Comparison of ENCODE assay signal across 8 cellular contexts in genomic region chr11:29448246-29448877, GRCh38.
A peak's percentile ranks its signal among the peaks of the same experiment; 100 is the strongest.
DNase-seq lines count a peak whose midpoint lies in the region; ATAC-seq, FAIRE-seq and TF ChIP-seq lines count a peak whose summit lies in the region.

No MANE protein-coding gene starts in this region.

- H2AFZ ChIP-seq in neural cell (ENCODE audit: low read depth, low read length) = no peak overlapping the region

- H3K27me3 ChIP-seq in neural cell (ENCODE audit: insufficient read depth, low read depth, low read length) = no peaks in the 10 kb centered on the region

- H3K36me3 ChIP-seq in neural cell (ENCODE audit: insufficient read depth, low read length) = no peaks in the 10 kb centered on the region

- no peaks in the 10 kb centered on the region for H3K9me2 ChIP-seq in neural cell (ENCODE audit: insufficient read depth, low read length)

- TF ChIP-seq CTCF in neural cell (IDR thresholded peaks at IDR 0.05; ENCODE audit: poor library complexity, severe bottlenecking) = peak; percentile 85

- peak; percentile 94 for TF ChIP-seq RAD21 in neural cell (conservative IDR thresholded peaks at IDR 0.05)

- no peaks in the 10 kb centered on the region for H3F3A ChIP-seq in neural cell (ENCODE audit: insufficient read depth, low read length, poor library complexity, severe bottlenecking)

- H3K4me2 ChIP-seq in neural cell (ENCODE audit: low read length) = no peak overlapping the region

- no peaks in the 10 kb centered on the region for H3K79me2 ChIP-seq in neural cell (replicated peaks; ENCODE audit: insufficient read depth, low read length)

- TF ChIP-seq EP300 in neural cell (conservative IDR thresholded peaks at IDR 0.05; ENCODE audit: poor library complexity, severe bottlenecking) = no peak

- FAIRE-seq in endometrium (lab: Jason Lieb, UNC) = peak; percentile 45

- H3K27ac ChIP-seq in neural cell (ENCODE audit: low read length) = no peak overlapping the region

- no peaks in the 10 kb centered on the region for H3K9me3 ChIP-seq in neural cell (ENCODE audit: low read length)

- H3K9ac ChIP-seq in neural cell (ENCODE audit: low read length) = no peak overlapping the region

- no peak overlapping the region for H3K4me3 ChIP-seq in neural cell (ENCODE audit: low read length)

- H4K20me1 ChIP-seq in neural cell (ENCODE audit: insufficient read depth) = no peaks in the 10 kb centered on the region

- ATAC-seq in GM21423 (IDR thresholded peaks at IDR 0.05; ENCODE audit: unreplicated experiment) (no peak), GM19328 (IDR thresholded peaks at IDR 0.05; ENCODE audit: unreplicated experiment) (no peak), HG03520 (IDR thresholded peaks at IDR 0.05; ENCODE audit: unreplicated experiment) (no peak), GM21526 (IDR thresholded peaks at IDR 0.05; ENCODE audit: low FRiP score, unreplicated experiment) (no peak)

- DNase-seq in ELF-1 (ENCODE audit: low read depth, low spot score) (peak; percentile 4), NCI-H69 (lab: John Stamatoyannopoulos, UW) (peak; percentile 13)

TF ChIP-seq in neural cell, 6 proteins besides CTCF, POLR2A, EP300 and RAD21:
- no peak for TF ChIP-seq POLR2AphosphoS5 (IDR thresholded peaks at IDR 0.05)
- TF ChIP-seq MXI1 (conservative IDR thresholded peaks at IDR 0.05; ENCODE audit: poor library complexity, severe bottlenecking) = no peak
- TF ChIP-seq SMC3 (conservative IDR thresholded peaks at IDR 0.05; ENCODE audit: poor library complexity) = peak; percentile 94
